ENCODE assay signal across 8 cellular contexts in genomic region chr2:144524190-144524957, GRCh38. TPM values are rescaled to one million over a fixed set of nuclear protein-coding genes. Genes with fewer than 3 reads are reported as not detected.
DNase-seq lines count a peak whose midpoint lies in the region; TF ChIP-seq lines count a peak whose summit lies in the region.

No MANE protein-coding gene starts in this region.

- H3K9me3 ChIP-seq in GM23248 (ENCODE audit: low read depth) (no peaks in the 10 kb centered on the region), breast epithelium (no peaks in the 10 kb centered on the region), spleen (no peaks in the 10 kb centered on the region)

- H3K9ac ChIP-seq in GM23248: peak overlapping the region; percentile 80

- H3K36me3 ChIP-seq in GM23248 (ENCODE audit: low read depth): no peaks in the 10 kb centered on the region
- H3K36me3 ChIP-seq in breast epithelium: no peaks in the 10 kb centered on the region
- no peaks in the 10 kb centered on the region for H3K36me3 ChIP-seq in spleen

- intact Hi-C loops in breast epithelium (cut with DNase I; ENCODE audit: low total_unique reads): no loop called here
- intact Hi-C loops in spleen (cut with DNase I; ENCODE audit: low total_unique reads): loop anchor here (10.0 kb wide), 1 partner anchor 1230 kb away; no protein-coding TSS in a partner anchor

- no peaks in the 10 kb centered on the region for H3K9me2 ChIP-seq in GM23248 (ENCODE audit: insufficient read depth)

- H3K27ac ChIP-seq in GM23248 (peak overlapping the region; percentile 22; the same call in 1 of the 2 replicates), breast epithelium (peak overlapping the region; percentile 78 to 96), spleen (peak overlapping the region; percentile 56 to 99 (median 90))

- peak overlapping the region; percentile 83 for H2AFZ ChIP-seq in GM23248

- H4K20me1 ChIP-seq in GM23248 (ENCODE audit: insufficient read depth): no peaks in the 10 kb centered on the region

- in situ Hi-C loops in GM23248 (cut with MboI): loop anchor here (10.0 kb wide), 1 partner anchor 1230 kb away; no protein-coding TSS in a partner anchor

- H3K4me3 ChIP-seq in GM23248: peak overlapping the region; percentile 78
- peak overlapping the region; percentile 51 to 72 (median 70) for H3K4me3 ChIP-seq in breast epithelium
- peak overlapping the region; percentile 41 to 79 (median 55) for H3K4me3 ChIP-seq in spleen

- H3K79me2 ChIP-seq in GM23248 (ENCODE audit: insufficient read depth): peaks cover 3% of the 10 kb centered on the region

- peaks cover 17% of the 10 kb centered on the region for H3F3A ChIP-seq in GM23248 (ENCODE audit: insufficient read depth)

- DNase-seq in GM23248 (peak; percentile 60), NCI-H774 (lab: John Stamatoyannopoulos, UW) (peak; percentile 24), breast epithelium (ENCODE audit: low spot score in 2 of 2) (no peak), islet precursor cell (peak; percentile 89), spleen (peak; percentile 90), NCI-H1092 treated with DMSO at 0.1 percent for 48 hours (lab: John Stamatoyannopoulos, UW) (no peak), dedifferentiated amniotic fluid mesenchymal stem cell (ENCODE audit: extremely low spot score) (no peak), SW 1271 (lab: John Stamatoyannopoulos, UW) (no peak)

- H3K4me2 ChIP-seq in GM23248 (ENCODE audit: unreplicated experiment): peak overlapping the region; percentile 95

- H3K27me3 ChIP-seq in GM23248 (replicated peaks; ENCODE audit: insufficient read depth): no peaks in the 10 kb centered on the region
- peaks cover 0 to 43% of the 10 kb centered on the region in 2 donors for H3K27me3 ChIP-seq in breast epithelium
- peaks cover 0 to 42% (median 3%) of the 10 kb centered on the region in 7 donors for H3K27me3 ChIP-seq in spleen (replicated peaks in 1 of 7)

- TF ChIP-seq CTCF in breast epithelium (IDR thresholded peaks at IDR 0.05): no peak
- TF ChIP-seq CTCF in spleen (IDR thresholded peaks at IDR 0.05 in 8 of 11, conservative IDR thresholded peaks at IDR 0.05 in 3 of 11): no peak

- H3K4me1 ChIP-seq in GM23248 (ENCODE audit: insufficient read depth) (peaks cover 13% of the 10 kb centered on the region; the same call in 1 of the 2 replicates), breast epithelium (no peaks in the 10 kb centered on the region), spleen (peaks cover 4 to 56% (median 37%) of the 10 kb centered on the region in 6 donors)

- WGBS in GM23248 (ENCODE audit: low coverage in 1 of 2, low lambda C conversion rate in 2 of 2, missing lambda C conversion rate in 2 of 2), 2 experiments: 2 to 4% methylated on average over 21 to 52 of the region's 54 CpGs
- WGBS in spleen, 5 donors: 2 to 7% (median 4%) methylated on average over 21 to 54 of the region's 54 CpGs

- no peak for TF ChIP-seq POLR2A in breast epithelium (IDR thresholded peaks at IDR 0.05)
- no peak for TF ChIP-seq POLR2A in spleen (IDR thresholded peaks at IDR 0.05)

RNA-seq across cellular contexts. Expression of gene ZEB2, which starts 4.5 kb away (rescaled TPM):
- 36.4 and 46.8 TPM in 2 replicates for total RNA-seq in GM23248 (2014; rRNA removed; shearing (Covaris generic))
- polyA plus RNA-seq in GM23248 (2016; fragmentation: Nextera tagmentation; extraction: Ambion mirVana): 25.6 and 26.2 TPM in 2 replicates
- total RNA-seq in breast epithelium: 100 to 1,000 TPM in 1 of 3 donors, 10 to 100 TPM in 2; 53.7 to 225 (median 83.2) TPM
- 100 to 1,000 TPM; 217 to 362 (median 262) TPM for total RNA-seq in spleen
- polyA plus RNA-seq in spleen: 10 to 100 TPM; 25.5 to 36.8 (median 28.5) TPM

Comparison
In these comparisons a context has a peak if more than half of its experiments do, and no peak if none do; other contexts are left out.
1. DNase-seq: peak in GM23248 (single experiment), NCI-H774 (single experiment), islet precursor cell (single experiment) and spleen (single experiment); none in breast epithelium (0 of 2), NCI-H1092 treated with DMSO at 0.1 percent for 48 hours (single experiment), dedifferentiated amniotic fluid mesenchymal stem cell (single experiment) and SW 1271 (0 of 2).
2. H3K27ac ChIP-seq: peak in every context shown above with its lines; median percentile 90 in spleen; 87 in breast epithelium; 22 in GM23248.
3. Peak in every context shown above with its lines, with median percentiles within 50 percentile points of each other: H3K4me3 ChIP-seq.